ENCODE assay signal across 10 cellular contexts in the genomic region with DNA sequence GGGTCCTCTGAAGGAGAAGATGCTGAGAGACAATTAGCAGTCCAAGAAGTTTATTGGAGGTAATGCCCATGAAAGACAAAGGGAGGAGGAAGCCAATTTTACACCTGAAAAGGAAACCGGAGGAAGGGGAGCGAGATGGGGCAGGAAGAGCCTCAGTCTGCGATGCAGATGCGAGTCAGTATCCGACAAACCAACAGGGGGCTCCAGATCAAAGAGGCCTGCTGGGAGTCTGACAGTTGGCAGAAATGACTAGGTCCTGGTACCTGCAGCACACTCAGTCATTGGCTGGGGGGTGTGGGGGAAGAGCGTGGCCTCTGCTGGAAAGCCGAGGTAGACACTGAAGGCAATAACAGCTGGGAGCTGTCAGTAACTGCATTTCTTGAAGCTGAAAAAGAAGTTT.
DNase-seq lines count a peak whose midpoint lies in the region; ATAC-seq and TF ChIP-seq lines count a peak whose summit lies in the region.
"Had no signal": no experiment of that assay in that cellular context is flagged by ENCODE, and none has a peak within 500 bp of the region (broad histone marks: within the 10 kb centered on the region; RNA-seq: fewer than 3 reads in every experiment).

No MANE protein-coding gene starts in this region.

- no peaks in the 10 kb centered on the region for H3K27me3 ChIP-seq in foreskin keratinocyte

- no peaks in the 10 kb centered on the region for H3K9me3 Mint-ChIP-seq in osteocyte (ENCODE audit: unreplicated experiment)

- H3K4me3 Mint-ChIP-seq in osteocyte (ENCODE audit: unreplicated experiment): no peak overlapping the region

- ATAC-seq in GM18502 (IDR thresholded peaks at IDR 0.05; ENCODE audit: poor library complexity, unreplicated experiment) (peak; percentile 85), GM21381 (IDR thresholded peaks at IDR 0.05; ENCODE audit: unreplicated experiment) (peak; percentile 73), HG03354 (IDR thresholded peaks at IDR 0.05; ENCODE audit: poor library complexity, severe bottlenecking, unreplicated experiment) (peak; percentile 80), foreskin keratinocyte (peak; percentile 67)

- DNase-seq in foreskin keratinocyte (no peak), NCI-H1694 treated with DMSO at 0.1 percent for 48 hours (lab: John Stamatoyannopoulos, UW) (no peak), NCI-H2227 (lab: John Stamatoyannopoulos, UW; ENCODE audit: unreplicated experiment) (no peak), HK-2 (ENCODE audit: unreplicated experiment) (no peak), osteocyte (ENCODE audit: extremely low spot score, unreplicated experiment) (no peak)
- DNase-seq: NCI-H748 treated with DMSO at 0.1 percent for 48 hours, small intestine had no signal

- H3K27ac ChIP-seq in foreskin keratinocyte: no peak overlapping the region

- no peaks in the 10 kb centered on the region for H3K4me1 ChIP-seq in foreskin keratinocyte

- no peaks in the 10 kb centered on the region for H3K4me1 Mint-ChIP-seq in osteocyte (ENCODE audit: unreplicated experiment)

- H3K27ac Mint-ChIP-seq in osteocyte (ENCODE audit: unreplicated experiment): no peak overlapping the region

- H3K27me3 Mint-ChIP-seq in osteocyte (ENCODE audit: unreplicated experiment): peaks cover 3% of the 10 kb centered on the region

- TF ChIP-seq CTCF in foreskin keratinocyte (conservative IDR thresholded peaks at IDR 0.05): peak; percentile 42
- no peak for TF ChIP-seq CTCF in osteocyte (IDR thresholded peaks at IDR 0.05)

- no peaks in the 10 kb centered on the region for H3K36me3 Mint-ChIP-seq in osteocyte (ENCODE audit: unreplicated experiment)
